Comparison of ENCODE assay signal across 15 cellular contexts in genomic region chr5:96114736-96115466, GRCh38.
DNase-seq lines count a peak whose midpoint lies in the region; ATAC-seq and TF ChIP-seq lines count a peak whose summit lies in the region.
"Had no signal": no experiment of that assay in that cellular context is flagged by ENCODE, and none has a peak within 500 bp of the region (broad histone marks: within the 10 kb centered on the region; RNA-seq: fewer than 3 reads in every experiment).

No MANE protein-coding gene starts in this region.

- no peaks in the 10 kb centered on the region for H3K27me3 ChIP-seq in suprapubic skin
- H3K27me3 ChIP-seq: colonic mucosa, heart left ventricle had no signal

- H3K27ac Mint-ChIP-seq in stimulated activated memory B cell treated with anti-CD40 and anti-IgM and Interleukin-4, amounts not matched to agents 10 μg/mL and 1 μg/mL and 100 μg/mL, for 72 hours = no peak overlapping the region

- no peak for TF ChIP-seq EP300 in suprapubic skin (IDR thresholded peaks at IDR 0.05)

- H3K27ac ChIP-seq in VCaP (peak overlapping the region; percentile 53), suprapubic skin (peak overlapping the region; percentile 54)
- H3K27ac ChIP-seq: colonic mucosa, heart left ventricle had no signal

- H3K4me3 ChIP-seq in suprapubic skin = no peak overlapping the region
- H3K4me3 ChIP-seq: colonic mucosa, heart left ventricle had no signal

- H3K4me1 ChIP-seq in suprapubic skin = peaks cover 12% of the 10 kb centered on the region
- H3K4me1 ChIP-seq: colonic mucosa had no signal

- peak; percentile 4 for DNase-seq in stimulated activated CD4-positive, alpha-beta T cell treated with anti-CD3 and anti-CD28 coated beads, Interleukin-15, amount 100 ng/mL, for 24 hours
- no peak for DNase-seq in stimulated activated CD4-positive, alpha-beta T cell treated with anti-CD3 and anti-CD28 coated beads, Interleukin-4, amount 100 ng/mL, for 4 hours
- DNase-seq in fibroblast of gingiva (ENCODE audit: low read depth) = peak; percentile 19
- DNase-seq in suprapubic skin (ENCODE audit: low spot score in 2 of 2) = no peak
- no peak for DNase-seq in NK-92 (lab: John Stamatoyannopoulos, UW; ENCODE audit: unreplicated experiment)
- DNase-seq: C1 segment of cervical spinal cord; colonic mucosa; heart left ventricle; NCI-H1092; NCI-H510A; stimulated activated naive CD4-positive, alpha-beta T cell treated with Interleukin-2 at 50 U/mL for 16 hours had no signal

- no peak overlapping the region for H3K4me3 Mint-ChIP-seq in stimulated activated memory B cell treated with anti-CD40 and anti-IgM and Interleukin-4, amounts not matched to agents 10 μg/mL and 1 μg/mL and 100 μg/mL, for 72 hours

- no peaks in the 10 kb centered on the region for H3K9me3 Mint-ChIP-seq in stimulated activated memory B cell treated with anti-CD40 and anti-IgM and Interleukin-4, amounts not matched to agents 10 μg/mL and 1 μg/mL and 100 μg/mL, for 72 hours

- no peaks in the 10 kb centered on the region for H3K4me1 Mint-ChIP-seq in stimulated activated memory B cell treated with anti-CD40 and anti-IgM and Interleukin-4, amounts not matched to agents 10 μg/mL and 1 μg/mL and 100 μg/mL, for 72 hours

- TF ChIP-seq CTCF in VCaP (conservative IDR thresholded peaks at IDR 0.05) = no peak
- no peak for TF ChIP-seq CTCF in suprapubic skin (IDR thresholded peaks at IDR 0.05)

- no peaks in the 10 kb centered on the region for H3K36me3 Mint-ChIP-seq in stimulated activated memory B cell treated with anti-CD40 and anti-IgM and Interleukin-4, amounts not matched to agents 10 μg/mL and 1 μg/mL and 100 μg/mL, for 72 hours

- H3K9me3 ChIP-seq in suprapubic skin = no peaks in the 10 kb centered on the region
- H3K9me3 ChIP-seq: colonic mucosa, heart left ventricle had no signal

- no peaks in the 10 kb centered on the region for H3K27me3 Mint-ChIP-seq in stimulated activated memory B cell treated with anti-CD40 and anti-IgM and Interleukin-4, amounts not matched to agents 10 μg/mL and 1 μg/mL and 100 μg/mL, for 72 hours

- ATAC-seq in stimulated activated memory B cell treated with anti-CD40 and anti-IgM and Interleukin-4, amounts not matched to agents 10 μg/mL and 1 μg/mL and 100 μg/mL, for 72 hours = no peak
- ATAC-seq in GM21367 (IDR thresholded peaks at IDR 0.05; ENCODE audit: unreplicated experiment) = no peak
- ATAC-seq: heart left ventricle, Right ventricle myocardium inferior had no signal

- TF ChIP-seq POLR2A in suprapubic skin (IDR thresholded peaks at IDR 0.05) = no peak

- 88% methylated on average over 3 of the region's 3 CpGs for WGBS in suprapubic skin

- no peaks in the 10 kb centered on the region for H3K36me3 ChIP-seq in suprapubic skin
- H3K36me3 ChIP-seq: colonic mucosa, heart left ventricle had no signal

Comparison
In these comparisons a context has a peak if more than half of its experiments do, and no peak if none do; other contexts are left out.
1. DNase-seq: peak in stimulated activated CD4-positive, alpha-beta T cell treated with anti-CD3 and anti-CD28 coated beads, Interleukin-15, amount 100 ng/mL, for 24 hours (single experiment) and fibroblast of gingiva (single experiment); none in stimulated activated CD4-positive, alpha-beta T cell treated with anti-CD3 and anti-CD28 coated beads, Interleukin-4, amount 100 ng/mL, for 4 hours (0 of 2), suprapubic skin (0 of 2) and NK-92 (single experiment).